ENCODE assay signal across 1 cellular context in the genomic region with DNA sequence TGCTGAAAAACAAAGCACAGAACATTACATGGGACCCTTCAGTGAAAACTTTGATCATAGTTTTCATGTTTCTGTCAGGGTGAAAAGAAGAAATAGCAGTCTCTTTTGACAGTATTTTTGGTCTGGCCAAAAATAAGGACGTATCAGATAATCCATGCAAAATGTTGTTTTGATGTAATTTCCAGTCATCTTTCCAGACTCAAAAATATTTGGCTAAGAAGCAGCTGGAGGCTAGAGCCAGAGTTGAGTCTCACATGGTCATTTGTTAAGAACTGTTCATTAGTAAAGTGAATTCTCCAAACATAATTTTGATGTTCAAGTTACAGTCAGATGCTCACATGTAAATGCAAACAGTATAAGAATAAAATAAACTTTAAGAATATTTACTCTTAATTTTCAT.
TF ChIP-seq lines count a peak whose summit lies in the region.

No MANE protein-coding gene starts in this region.

TF ChIP-seq in SK-N-SH, 30 proteins besides CTCF, POLR2A, EP300 and RAD21 (continued from another document):
- TF ChIP-seq, protein P1, sequence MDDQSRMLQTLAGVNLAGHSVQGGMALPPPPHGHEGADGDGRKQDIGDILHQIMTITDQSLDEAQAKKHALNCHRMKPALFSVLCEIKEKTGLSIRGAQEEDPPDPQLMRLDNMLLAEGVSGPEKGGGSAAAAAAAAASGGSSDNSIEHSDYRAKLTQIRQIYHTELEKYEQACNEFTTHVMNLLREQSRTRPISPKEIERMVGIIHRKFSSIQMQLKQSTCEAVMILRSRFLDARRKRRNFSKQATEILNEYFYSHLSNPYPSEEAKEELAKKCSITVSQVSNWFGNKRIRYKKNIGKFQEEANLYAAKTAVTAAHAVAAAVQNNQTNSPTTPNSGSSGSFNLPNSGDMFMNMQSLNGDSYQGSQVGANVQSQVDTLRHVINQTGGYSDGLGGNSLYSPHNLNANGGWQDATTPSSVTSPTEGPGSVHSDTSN (IDR thresholded peaks at IDR 0.05) = no peak
- TF ChIP-seq GABPA (IDR thresholded peaks at IDR 0.05; ENCODE audit: low read depth) (no peak), NRF1 (IDR thresholded peaks at IDR 0.05; ENCODE audit: low read depth, low read length) (no peak), YY1 (IDR thresholded peaks at IDR 0.05; ENCODE audit: low read depth) (no peak), POLR2AphosphoS5 (IDR thresholded peaks at IDR 0.05; ENCODE audit: low read depth, low read length) (no peak), ELF1 (IDR thresholded peaks at IDR 0.05) (no peak), SMC3 (IDR thresholded peaks at IDR 0.05; ENCODE audit: low read depth, low read length) (no peak)
- TF ChIP-seq, protein P2, sequence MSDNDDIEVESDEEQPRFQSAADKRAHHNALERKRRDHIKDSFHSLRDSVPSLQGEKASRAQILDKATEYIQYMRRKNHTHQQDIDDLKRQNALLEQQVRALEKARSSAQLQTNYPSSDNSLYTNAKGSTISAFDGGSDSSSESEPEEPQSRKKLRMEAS (IDR thresholded peaks at IDR 0.05; ENCODE audit: low read depth) = no peak
- TF ChIP-seq, protein P3, sequence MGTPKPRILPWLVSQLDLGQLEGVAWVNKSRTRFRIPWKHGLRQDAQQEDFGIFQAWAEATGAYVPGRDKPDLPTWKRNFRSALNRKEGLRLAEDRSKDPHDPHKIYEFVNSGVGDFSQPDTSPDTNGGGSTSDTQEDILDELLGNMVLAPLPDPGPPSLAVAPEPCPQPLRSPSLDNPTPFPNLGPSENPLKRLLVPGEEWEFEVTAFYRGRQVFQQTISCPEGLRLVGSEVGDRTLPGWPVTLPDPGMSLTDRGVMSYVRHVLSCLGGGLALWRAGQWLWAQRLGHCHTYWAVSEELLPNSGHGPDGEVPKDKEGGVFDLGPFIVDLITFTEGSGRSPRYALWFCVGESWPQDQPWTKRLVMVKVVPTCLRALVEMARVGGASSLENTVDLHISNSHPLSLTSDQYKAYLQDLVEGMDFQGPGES (IDR thresholded peaks at IDR 0.05; ENCODE audit: low read depth, low read length) = no peak
